ENCODE assay signal across 8 cellular contexts in the genomic region with DNA sequence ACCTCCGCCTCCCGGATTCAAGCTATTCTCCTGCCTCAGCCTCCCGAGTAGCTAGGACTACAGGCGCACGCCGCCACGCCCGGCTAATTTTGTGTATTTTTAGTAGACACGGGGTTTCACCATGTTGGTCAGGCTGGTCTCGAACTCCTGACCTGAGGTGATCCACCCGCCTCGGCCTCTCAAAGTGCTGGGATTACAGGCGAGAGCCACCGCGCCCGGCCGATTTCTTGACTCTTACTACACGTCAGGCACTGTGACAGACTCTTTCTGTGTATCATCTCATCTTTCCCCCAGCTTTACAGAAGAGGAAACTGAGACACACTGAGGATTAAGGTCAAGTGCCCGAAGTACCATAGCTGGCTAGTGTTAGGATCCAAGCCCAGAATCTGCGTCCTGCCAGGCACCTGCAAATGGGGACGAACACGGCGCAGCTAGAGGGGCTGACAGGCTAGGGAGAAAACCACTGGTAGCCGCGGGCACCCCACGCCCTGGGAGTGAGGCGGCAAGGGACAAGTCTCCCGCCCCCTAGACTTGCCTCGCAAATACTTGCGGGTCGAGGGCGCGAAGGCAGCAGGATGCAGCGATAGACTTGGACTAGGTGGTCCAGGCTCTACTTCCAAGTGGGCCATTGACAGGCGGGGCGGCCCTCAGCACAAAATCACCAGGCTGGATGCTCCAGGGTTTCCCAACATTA. TPM values are rescaled to one million over a fixed set of nuclear protein-coding genes. Genes with fewer than 3 reads are reported as not detected.
DNase-seq lines count a peak whose midpoint lies in the region; ATAC-seq and TF ChIP-seq lines count a peak whose summit lies in the region.

No MANE protein-coding gene starts in this region.

- in situ Hi-C loops in HAP-1 (cut with MboI; ENCODE audit: low sequenced_read_pairs) = loop anchor here (5.0 kb wide), 1 partner anchor 112 kb away; no protein-coding TSS in a partner anchor

- no peaks in the 10 kb centered on the region for H3K9me3 Mint-ChIP-seq in activated B cell treated with CpG ODN at 0.5 μM for 24 hours

- no peak for TF ChIP-seq EP300 in gastroesophageal sphincter (IDR thresholded peaks at IDR 0.05)

- H3K9me3 ChIP-seq in HAP-1 (no peaks in the 10 kb centered on the region), gastroesophageal sphincter (no peaks in the 10 kb centered on the region), skeletal muscle tissue (ENCODE audit: control insufficient read depth in 3 of 3, low read length in 3 of 3) (no peaks in the 10 kb centered on the region)

- TF ChIP-seq POLR2A in gastroesophageal sphincter (IDR thresholded peaks at IDR 0.05) = no peak

- peak overlapping the region; percentile 69 to 95 (median 91) for H3K27ac ChIP-seq in gastroesophageal sphincter
- H3K27ac ChIP-seq in skeletal muscle tissue (ENCODE audit: low read depth, low read length) = no peak overlapping the region

- peaks cover 19% of the 10 kb centered on the region for H3K4me1 ChIP-seq in HAP-1
- H3K4me1 ChIP-seq in gastroesophageal sphincter = peaks cover 2 to 88% (median 38%) of the 10 kb centered on the region in 3 donors
- H3K4me1 ChIP-seq in skeletal muscle tissue (ENCODE audit: control insufficient read depth in 3 of 3, insufficient read depth in 3 of 3, low read length in 3 of 3) = peaks cover 48 to 56% (median 48%) of the 10 kb centered on the region in 3 donors

- H3K36me3 Mint-ChIP-seq in activated B cell treated with CpG ODN at 0.5 μM for 24 hours (ENCODE audit: low read depth) = peaks cover 27% of the 10 kb centered on the region

- DNase-seq in HAP-1 (ENCODE audit: low spot score in 2 of 2) = no peak
- no peak for DNase-seq in activated B cell treated with CpG ODN at 0.5 μM for 24 hours
- no peak for DNase-seq in iPS-NIHi7 (ENCODE audit: extremely low spot score)
- DNase-seq in SK-N-DZ (ENCODE audit: low spot score) = no peak

- peak overlapping the region in 1 of 3 donors; percentile 79 for H3K9ac ChIP-seq in skeletal muscle tissue (ENCODE audit: low read depth in 1 of 3, low read length in 3 of 3)

- intact Hi-C loops in activated B cell treated with CpG ODN at 0.5 μM for 24 hours (cut with micrococcal nuclease) = loop anchor here (2.0 to 10.0 kb wide), 3 partner anchors 168 to 976 kb away; partner anchors contain the start of genes MRPS10, NFYA and OARD1

- 40 to 42% methylated on average over 2 to 9 of the region's 36 CpGs for WGBS in gastroesophageal sphincter (ENCODE audit: low coverage in 1 of 2), 2 donors

- peak overlapping the region; percentile 99 for H3K27ac Mint-ChIP-seq in activated B cell treated with CpG ODN at 0.5 μM for 24 hours

- peaks cover 66% of the 10 kb centered on the region for H3K4me1 Mint-ChIP-seq in activated B cell treated with CpG ODN at 0.5 μM for 24 hours

- no peaks in the 10 kb centered on the region for H3K27me3 Mint-ChIP-seq in activated B cell treated with CpG ODN at 0.5 μM for 24 hours

- TF ChIP-seq CTCF in activated B cell treated with CpG ODN at 0.5 μM for 24 hours (IDR thresholded peaks at IDR 0.05) = no peak
- TF ChIP-seq CTCF in gastroesophageal sphincter (IDR thresholded peaks at IDR 0.05) = no peak

- CTCF ChIA-PET in activated B cell treated with CpG ODN at 0.5 μM for 24 hours (lab: Charles Lee) = interaction anchor here (1.2 to 10.4 kb wide), 7 partner anchors 24 to 498 kb away, joined by 3 to 131 read pairs (median 11); partner anchors contain the start of genes BYSL, MED20 and TOMM6

- H3K36me3 ChIP-seq in HAP-1 (replicated peaks) (peaks cover 11% of the 10 kb centered on the region), gastroesophageal sphincter (peaks cover 0 to 24% of the 10 kb centered on the region in 2 donors), skeletal muscle tissue (ENCODE audit: control insufficient read depth in 3 of 3, insufficient read depth in 3 of 3, low read length in 3 of 3) (peaks cover 4 to 17% (median 9%) of the 10 kb centered on the region in 3 donors)

- H3K4me3 Mint-ChIP-seq in activated B cell treated with CpG ODN at 0.5 μM for 24 hours = peak overlapping the region; percentile 96

- ATAC-seq in activated B cell treated with CpG ODN at 0.5 μM for 24 hours (ENCODE audit: low read depth) (no peak), gastroesophageal sphincter (no peak), HG02642 (IDR thresholded peaks at IDR 0.05; ENCODE audit: poor library complexity, unreplicated experiment) (no peak), HG02678 (IDR thresholded peaks at IDR 0.05; ENCODE audit: unreplicated experiment) (no peak)

- peak overlapping the region; percentile 52 for H3K4me3 ChIP-seq in HAP-1
- H3K4me3 ChIP-seq in gastroesophageal sphincter = peak overlapping the region; percentile 80 to 86
- peak overlapping the region; percentile 77 to 81 (median 80) for H3K4me3 ChIP-seq in skeletal muscle tissue (ENCODE audit: low read length in 3 of 3)

- POLR2A ChIA-PET in activated B cell treated with CpG ODN at 0.5 μM for 24 hours (lab: Charles Lee) = interaction anchor here (0.6 to 13.9 kb wide), 23 partner anchors 9 to 1675 kb away, joined by 3 to 195 read pairs (median 10); partner anchors contain the start of genes BYSL, CCND3, MED20 and TBCC

- H3K27me3 ChIP-seq in HAP-1 (ENCODE audit: low read depth) (no peaks in the 10 kb centered on the region), gastroesophageal sphincter (no peaks in the 10 kb centered on the region), skeletal muscle tissue (ENCODE audit: control insufficient read depth in 3 of 3, insufficient read depth in 3 of 3, low read length in 3 of 3) (peaks cover 0 to 3% (median 0%) of the 10 kb centered on the region in 3 donors)

RNA-seq across cellular contexts. Expression of gene TAF8, which starts 1.1 kb away (rescaled TPM):
- total RNA-seq in activated B cell treated with CpG ODN at 0.5 μM for 24 hours (47.2 and 55.7 TPM in 2 replicates), gastroesophageal sphincter (10 to 100 TPM; 16.8 to 33.6 (median 24.2) TPM), skeletal muscle tissue (17.2 TPM)
- polyA plus RNA-seq in SK-N-DZ (2014; cell fraction: cytosol; rRNA removed) = 25.6 and 30.2 TPM in 2 replicates
- 13.6 and 21.1 TPM in 2 replicates for polyA plus RNA-seq in SK-N-DZ (2014; cell fraction: nucleus; rRNA removed)
